8 cellular contexts compared by ENCODE assay signal in genomic region chr19:29873024-29873800, GRCh38.
A peak's percentile ranks its signal among the peaks of the same experiment; 100 is the strongest.
DNase-seq lines count a peak whose midpoint lies in the region; ATAC-seq and TF ChIP-seq lines count a peak whose summit lies in the region.

No MANE protein-coding gene starts in this region.

- intact Hi-C loops in cardiac septum (cut with DNase I) (loop anchor here (2.0 to 10.0 kb wide), 5 partner anchors 101 to 352 kb away; partner anchors contain the start of gene POP4), uterus (cut with DNase I; ENCODE audit: low total_unique reads) (loop anchor here (5.0 to 10.0 kb wide), 2 partner anchors 108 to 141 kb away; no protein-coding TSS in a partner anchor)

- H3K27ac ChIP-seq in SJCRH30 (no peak overlapping the region), uterus (no peak overlapping the region)

- no peaks in the 10 kb centered on the region for H3K9me3 ChIP-seq in SJCRH30 (replicated peaks)
- H3K9me3 ChIP-seq in uterus, result no peaks in the 10 kb centered on the region

- H3K27me3 ChIP-seq in SJCRH30 (no peaks in the 10 kb centered on the region), uterus (peaks cover 0 to 8% of the 10 kb centered on the region in 2 donors)

- no peak for TF ChIP-seq POLR2A in uterus (IDR thresholded peaks at IDR 0.05)

- peak; percentile 70 for ATAC-seq in HG02885 (IDR thresholded peaks at IDR 0.05; ENCODE audit: poor library complexity, unreplicated experiment)

- H3K36me3 ChIP-seq in SJCRH30, result no peaks in the 10 kb centered on the region
- no peaks in the 10 kb centered on the region for H3K36me3 ChIP-seq in uterus

- peaks cover 16% of the 10 kb centered on the region for H3K4me1 ChIP-seq in SJCRH30
- peaks cover 0 to 16% of the 10 kb centered on the region in 2 donors for H3K4me1 ChIP-seq in uterus

- peak; percentile 34 for DNase-seq in GDM1 (lab: John Stamatoyannopoulos, UW)
- DNase-seq in SJCRH30, result peak; percentile 58 to 73
- DNase-seq in activated naive CD4-positive, alpha-beta T cell (lab: John Stamatoyannopoulos, UW), result peak; percentile 31 to 67 (median 56)
- peak; percentile 76 for DNase-seq in cardiac septum (ENCODE audit: low spot score)
- DNase-seq in putamen (ENCODE audit: low spot score), result peak; percentile 20
- peak; percentile 19 to 34 for DNase-seq in uterus
- DNase-seq in A172 (ENCODE audit: low spot score), result no peak

- peak; percentile 56 to 87 (median 76) for TF ChIP-seq CTCF in uterus (IDR thresholded peaks at IDR 0.05)

- H3K4me3 ChIP-seq in SJCRH30 (peak overlapping the region; percentile 54), uterus (peak overlapping the region in 1 of 2 donors; percentile 24)
